Comparison of ENCODE assay signal across 26 cellular contexts in the genomic region with DNA sequence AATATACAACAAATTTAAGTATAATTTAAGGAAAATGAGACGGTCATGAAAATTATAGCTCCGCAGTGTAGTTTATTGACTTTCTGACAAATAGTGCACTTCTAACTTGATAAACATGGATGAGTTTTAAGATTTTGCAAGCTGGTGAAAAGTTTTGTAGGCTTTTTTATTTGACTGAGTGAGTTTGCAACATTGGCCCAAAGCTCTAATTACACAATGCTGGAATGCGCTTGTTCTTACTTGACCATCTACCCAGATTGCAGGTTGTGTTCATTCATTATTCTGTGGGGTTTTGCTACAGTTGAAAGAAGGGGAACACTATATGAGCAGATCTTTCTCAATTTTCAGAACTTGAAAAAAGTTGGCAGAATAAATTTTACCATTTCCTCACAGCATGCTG. TPM values are rescaled to one million over a fixed set of nuclear protein-coding genes. Genes with fewer than 3 reads are reported as not detected.
DNase-seq lines count a peak whose midpoint lies in the region; ATAC-seq, FAIRE-seq and TF ChIP-seq lines count a peak whose summit lies in the region.
"Had no signal": no experiment of that assay in that cellular context is flagged by ENCODE, and none has a peak within 500 bp of the region (broad histone marks: within the 10 kb centered on the region; RNA-seq: fewer than 3 reads in every experiment).

No MANE protein-coding gene starts in this region.

- H4K12ac ChIP-seq in trophoblast cell (ENCODE audit: low read depth, low read length): no peak overlapping the region

- no peak overlapping the region for H3K14ac ChIP-seq in trophoblast cell (ENCODE audit: low read length)
- no peak overlapping the region for H3K14ac ChIP-seq in neuronal stem cell (ENCODE audit: low read length)

- no peak overlapping the region for H3K18ac ChIP-seq in trophoblast cell (ENCODE audit: low read length)
- no peak overlapping the region for H3K18ac ChIP-seq in neuronal stem cell (ENCODE audit: low read length)

- H4K8ac ChIP-seq in trophoblast cell (ENCODE audit: low read depth, low read length) (no peak overlapping the region), neuronal stem cell (ENCODE audit: low read depth, low read length) (no peak overlapping the region)

- H2BK120ac ChIP-seq in trophoblast cell (ENCODE audit: insufficient read depth, low read length, poor library complexity) (no peak overlapping the region), neuronal stem cell (ENCODE audit: low read depth, low read length) (no peak overlapping the region)

- H2AFZ ChIP-seq in trophoblast cell (ENCODE audit: insufficient read depth, low read length, poor library complexity): no peak overlapping the region
- H2AFZ ChIP-seq in neuronal stem cell (ENCODE audit: low read length): no peak overlapping the region
- H2AFZ ChIP-seq: parathyroid adenoma had no signal

- H2AK5ac ChIP-seq in trophoblast cell (ENCODE audit: low read length) (no peak overlapping the region), neuronal stem cell (ENCODE audit: low read depth, low read length) (no peak overlapping the region)

- H3K79me2 ChIP-seq in trophoblast cell (ENCODE audit: control insufficient read depth, insufficient read depth, low read length, poor library complexity): peaks cover 20% of the 10 kb centered on the region

- H3K9ac ChIP-seq in trophoblast cell (ENCODE audit: low read length) (no peak overlapping the region), neuronal stem cell (ENCODE audit: low read depth, low read length, poor library complexity) (no peak overlapping the region)
- H3K9ac ChIP-seq: parathyroid adenoma had no signal

- no peak for DNase-seq in GM12892 (ENCODE audit: insufficient read length)
- DNase-seq in NOMO-1 (lab: John Stamatoyannopoulos, UW; ENCODE audit: unreplicated experiment in 2 of 2): peak; percentile 57 to 58
- peak; percentile 61 for DNase-seq in epithelial cell of esophagus (ENCODE audit: low read depth)
- peak in 1 of 2 donors; percentile 37 for DNase-seq in trophoblast cell
- no peak for DNase-seq in neuronal stem cell (ENCODE audit: low spot score)
- DNase-seq: activated B cell treated with CpG ODN at 0.5 μM for 24 hours; activated CD4-positive, alpha-beta memory T cell treated with anti-CD3 and anti-CD28 coated beads for 36 hours; activated gamma-delta T cell treated with Interleukin-2 at 50 U/mL for 16 hours; amniotic stem cell; central memory CD4-positive, alpha-beta T cell; DND-41; erythroblast; gastrocnemius medialis; HFFc6; IMR-90; kidney glomerular epithelial cell; naive B cell; NCI-H187 treated with DMSO at 0.1 percent for 48 hours; NCI-H226; NCI-H82; PC-3; testis had no signal

- H3K27ac ChIP-seq in trophoblast cell (ENCODE audit: low read depth, low read length) (no peak overlapping the region), neuronal stem cell (replicated peaks; ENCODE audit: low read length) (no peak overlapping the region)
- H3K27ac ChIP-seq: gastrocnemius medialis, parathyroid adenoma, SJSA1, testis had no signal

- H2BK5ac ChIP-seq in trophoblast cell (ENCODE audit: low read depth, low read length, poor library complexity) (no peak overlapping the region), neuronal stem cell (ENCODE audit: low read length) (no peak overlapping the region)

- peak; percentile 67 for FAIRE-seq in GM12892 (lab: Jason Lieb, UNC)

- no CpG with 5 or more reads among the region's 3 CpGs for WGBS in trophoblast cell (ENCODE audit: extremely low coverage, insufficient coverage, insufficient read length)
- no CpG with 5 or more reads among the region's 3 CpGs for WGBS in neuronal stem cell (ENCODE audit: extremely low coverage in 2 of 2, insufficient read length in 2 of 2, insufficient replicate concordance in 1 of 2), 2 donors

- H3K4me2 ChIP-seq in trophoblast cell (ENCODE audit: low read length): no peak overlapping the region
- no peak overlapping the region for H3K4me2 ChIP-seq in neuronal stem cell (ENCODE audit: insufficient read depth, low read length, poor library complexity, severe bottlenecking)

- H3K4me3 ChIP-seq in epithelial cell of esophagus (ENCODE audit: low read length) (no peak overlapping the region), trophoblast cell (ENCODE audit: low read depth, low read length) (no peak overlapping the region), neuronal stem cell (ENCODE audit: low read length in 2 of 2) (no peak overlapping the region)
- H3K4me3 ChIP-seq: gastrocnemius medialis, SJSA1, testis had no signal

- peaks cover 0 to 1% of the 10 kb centered on the region in 2 experiments for H3K36me3 ChIP-seq in trophoblast cell (ENCODE audit: control insufficient read depth in 1 of 2, insufficient read depth in 2 of 2, low read length in 2 of 2)
- no peaks in the 10 kb centered on the region for H3K36me3 ChIP-seq in neuronal stem cell (replicated peaks in 1 of 2; ENCODE audit: control insufficient read depth in 2 of 2, insufficient read depth in 2 of 2, low read length in 2 of 2)
- H3K36me3 ChIP-seq: gastrocnemius medialis, SJSA1 had no signal

- TF ChIP-seq CTCF in epithelial cell of esophagus (IDR thresholded peaks at IDR 0.05; ENCODE audit: insufficient read depth, low read depth, low read length, missing control alignments): no peak

- H2BK12ac ChIP-seq in trophoblast cell (ENCODE audit: low read length) (no peak overlapping the region), neuronal stem cell (ENCODE audit: low read length) (no peak overlapping the region)

- no peak overlapping the region for H2BK15ac ChIP-seq in neuronal stem cell (ENCODE audit: low read length)

- H3K9me3 ChIP-seq in trophoblast cell (ENCODE audit: insufficient read depth, low read depth, low read length) (no peaks in the 10 kb centered on the region), neuronal stem cell (replicated peaks in 1 of 2; ENCODE audit: control insufficient read depth in 2 of 2, insufficient read depth in 1 of 2, low read depth in 1 of 2, low read length in 2 of 2) (no peaks in the 10 kb centered on the region)
- H3K9me3 ChIP-seq: gastrocnemius medialis, SJSA1, testis had no signal

- no peak for TF ChIP-seq POLR2A in GM12892 (IDR thresholded peaks at IDR 0.05; ENCODE audit: low read depth, low read length)

- ATAC-seq in HG03039 (IDR thresholded peaks at IDR 0.05; ENCODE audit: unreplicated experiment): no peak
- ATAC-seq in HG03097 (IDR thresholded peaks at IDR 0.05; ENCODE audit: low FRiP score, unreplicated experiment): no peak
- ATAC-seq: gastrocnemius medialis, PC-3 had no signal

- H3K23ac ChIP-seq in trophoblast cell (ENCODE audit: low read length): no peak overlapping the region
- no peak overlapping the region for H3K23ac ChIP-seq in neuronal stem cell (ENCODE audit: low read depth, low read length, poor library complexity)

- H4K91ac ChIP-seq in trophoblast cell (ENCODE audit: low read depth, low read length) (no peak overlapping the region), neuronal stem cell (ENCODE audit: low read depth, low read length, poor library complexity) (no peak overlapping the region)

- H3K79me1 ChIP-seq in trophoblast cell (ENCODE audit: low read length): peaks cover 5% of the 10 kb centered on the region
- peaks cover 1% of the 10 kb centered on the region for H3K79me1 ChIP-seq in neuronal stem cell (ENCODE audit: low read depth, low read length)

- H3K4ac ChIP-seq in trophoblast cell (ENCODE audit: low read depth, low read length) (peak overlapping the region; percentile 40), neuronal stem cell (ENCODE audit: low read length) (no peak overlapping the region)

- no peaks in the 10 kb centered on the region for H3K27me3 ChIP-seq in trophoblast cell (ENCODE audit: insufficient read depth, low read length)
- no peaks in the 10 kb centered on the region for H3K27me3 ChIP-seq in neuronal stem cell (ENCODE audit: control insufficient read depth in 3 of 3, insufficient read depth in 3 of 3, low read depth in 1 of 3, low read length in 3 of 3)
- H3K27me3 ChIP-seq: gastrocnemius medialis, SJSA1, testis had no signal

- H3K4me1 ChIP-seq in trophoblast cell (ENCODE audit: control insufficient read depth in 1 of 2, insufficient read depth in 2 of 2, low read length in 2 of 2) (peaks cover 3 to 10% of the 10 kb centered on the region in 2 experiments), neuronal stem cell (ENCODE audit: control insufficient read depth in 2 of 2, insufficient read depth in 1 of 2, low read depth in 1 of 2, low read length in 2 of 2) (no peaks in the 10 kb centered on the region)
- H3K4me1 ChIP-seq: testis had no signal

RNA-seq across cellular contexts. Expression of gene SPOPL, which starts 13.5 kb away (rescaled TPM):
- 11.1 TPM for polyA plus RNA-seq in GM12892 (2012; ENCODE audit: missing spikeins)
- 21.4 and 22.5 TPM in 2 replicates for polyA plus RNA-seq in trophoblast cell (2013)
- 6.9 TPM for polyA plus RNA-seq in neuronal stem cell (2013, experiment 1 of 2)
- polyA plus RNA-seq in neuronal stem cell (2013, experiment 2 of 2): 6.5 TPM

Comparison
In these comparisons a context has a peak if more than half of its experiments do, and no peak if none do; other contexts are left out.
1. DNase-seq: peak in NOMO-1 (2 of 2) and epithelial cell of esophagus (single experiment); none in GM12892 (single experiment) and neuronal stem cell (single experiment).